1 cellular context compared by ENCODE assay signal in the genomic region with DNA sequence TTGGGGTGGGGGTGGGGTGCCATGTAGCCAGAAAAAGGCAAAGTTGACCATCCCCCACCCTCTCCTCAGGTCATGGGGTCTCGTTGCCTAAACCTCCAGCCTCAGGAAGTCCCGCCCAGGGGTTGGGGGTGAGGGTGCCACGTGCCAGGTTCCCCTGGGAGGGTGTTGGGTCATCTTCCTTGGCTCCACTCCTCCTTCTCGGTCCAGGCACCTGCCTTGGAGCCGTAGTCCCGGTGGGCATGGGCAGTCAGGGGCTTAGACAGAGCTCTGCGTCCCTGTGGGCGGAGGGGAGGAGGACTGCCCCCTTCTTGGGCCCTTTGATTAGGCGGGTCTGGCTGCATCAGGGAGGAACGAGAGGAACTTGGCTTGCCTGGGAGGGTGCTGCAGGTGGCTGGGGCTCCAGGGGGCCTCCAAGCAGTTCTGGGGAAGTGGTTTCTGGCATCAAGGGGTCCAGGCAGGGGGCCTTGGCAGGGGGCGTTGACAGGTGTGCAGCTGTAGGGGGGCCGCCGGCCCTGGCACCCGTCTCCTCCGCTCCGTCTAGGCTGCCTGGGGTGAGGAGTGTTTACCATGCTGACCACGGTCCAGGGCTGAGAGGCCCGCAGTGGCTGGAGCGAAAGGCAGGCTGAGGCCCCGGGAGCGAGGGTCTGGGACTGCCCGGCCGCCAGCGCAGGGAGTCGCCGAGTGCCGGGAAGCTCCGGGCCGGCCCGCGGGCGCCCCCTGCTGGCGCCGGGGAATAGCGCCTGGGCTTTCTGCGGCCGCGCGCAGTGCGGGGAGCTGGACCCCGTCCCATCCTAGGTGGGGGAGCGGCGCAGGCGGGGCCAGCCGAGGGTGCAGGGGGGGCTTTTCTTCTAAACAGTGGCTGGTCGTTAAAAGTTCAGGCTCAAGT.
TF ChIP-seq lines count a peak whose summit lies in the region.

No MANE protein-coding gene starts in this region.

TF ChIP-seq in K562, 482 proteins besides CTCF, POLR2A, EP300 and RAD21 (continued from another document and continues in another):
- TF ChIP-seq, protein P1, sequence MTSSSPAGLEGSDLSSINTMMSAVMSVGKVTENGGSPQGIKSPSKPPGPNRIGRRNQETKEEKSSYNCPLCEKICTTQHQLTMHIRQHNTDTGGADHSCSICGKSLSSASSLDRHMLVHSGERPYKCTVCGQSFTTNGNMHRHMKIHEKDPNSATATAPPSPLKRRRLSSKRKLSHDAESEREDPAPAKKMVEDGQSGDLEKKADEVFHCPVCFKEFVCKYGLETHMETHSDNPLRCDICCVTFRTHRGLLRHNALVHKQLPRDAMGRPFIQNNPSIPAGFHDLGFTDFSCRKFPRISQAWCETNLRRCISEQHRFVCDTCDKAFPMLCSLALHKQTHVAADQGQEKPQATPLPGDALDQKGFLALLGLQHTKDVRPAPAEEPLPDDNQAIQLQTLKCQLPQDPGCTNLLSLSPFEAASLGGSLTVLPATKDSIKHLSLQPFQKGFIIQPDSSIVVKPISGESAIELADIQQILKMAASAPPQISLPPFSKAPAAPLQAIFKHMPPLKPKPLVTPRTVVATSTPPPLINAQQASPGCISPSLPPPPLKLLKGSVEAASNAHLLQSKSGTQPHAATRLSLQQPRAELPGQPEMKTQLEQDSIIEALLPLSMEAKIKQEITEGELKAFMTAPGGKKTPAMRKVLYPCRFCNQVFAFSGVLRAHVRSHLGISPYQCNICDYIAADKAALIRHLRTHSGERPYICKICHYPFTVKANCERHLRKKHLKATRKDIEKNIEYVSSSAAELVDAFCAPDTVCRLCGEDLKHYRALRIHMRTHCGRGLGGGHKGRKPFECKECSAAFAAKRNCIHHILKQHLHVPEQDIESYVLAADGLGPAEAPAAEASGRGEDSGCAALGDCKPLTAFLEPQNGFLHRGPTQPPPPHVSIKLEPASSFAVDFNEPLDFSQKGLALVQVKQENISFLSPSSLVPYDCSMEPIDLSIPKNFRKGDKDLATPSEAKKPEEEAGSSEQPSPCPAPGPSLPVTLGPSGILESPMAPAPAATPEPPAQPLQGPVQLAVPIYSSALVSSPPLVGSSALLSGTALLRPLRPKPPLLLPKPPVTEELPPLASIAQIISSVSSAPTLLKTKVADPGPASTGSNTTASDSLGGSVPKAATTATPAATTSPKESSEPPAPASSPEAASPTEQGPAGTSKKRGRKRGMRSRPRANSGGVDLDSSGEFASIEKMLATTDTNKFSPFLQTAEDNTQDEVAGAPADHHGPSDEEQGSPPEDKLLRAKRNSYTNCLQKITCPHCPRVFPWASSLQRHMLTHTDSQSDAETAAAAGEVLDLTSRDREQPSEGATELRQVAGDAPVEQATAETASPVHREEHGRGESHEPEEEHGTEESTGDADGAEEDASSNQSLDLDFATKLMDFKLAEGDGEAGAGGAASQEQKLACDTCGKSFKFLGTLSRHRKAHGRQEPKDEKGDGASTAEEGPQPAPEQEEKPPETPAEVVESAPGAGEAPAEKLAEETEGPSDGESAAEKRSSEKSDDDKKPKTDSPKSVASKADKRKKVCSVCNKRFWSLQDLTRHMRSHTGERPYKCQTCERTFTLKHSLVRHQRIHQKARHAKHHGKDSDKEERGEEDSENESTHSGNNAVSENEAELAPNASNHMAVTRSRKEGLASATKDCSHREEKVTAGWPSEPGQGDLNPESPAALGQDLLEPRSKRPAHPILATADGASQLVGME (CRISPR knock-in tag; IDR thresholded peaks at IDR 0.05): no peak
- TF ChIP-seq PTRF (tag; IDR thresholded peaks at IDR 0.05) (no peak), BRD9 (IDR thresholded peaks at IDR 0.05; ENCODE audit: low read depth, partially characterized antibody) (no peak), SIN3A (IDR thresholded peaks at IDR 0.05; ENCODE audit: borderline replicate concordance in 2 of 2, control insufficient read depth in 1 of 2, low read depth in 2 of 2, low read length in 2 of 2) (peak; percentile 53 to 78; a peak in 2 of 4 replicates), HDAC8 (tag; IDR thresholded peaks at IDR 0.05) (no peak), ZFPM2 (CRISPR knock-in tag; IDR thresholded peaks at IDR 0.05) (no peak), NBN (IDR thresholded peaks at IDR 0.05; ENCODE audit: low read depth) (no peak), NR2C2 (CRISPR knock-in tag; IDR thresholded peaks at IDR 0.05) (0 out of 2 replicates have a peak, but pooled peaks have one; percentile 20), NR2C2 (tag; IDR thresholded peaks at IDR 0.05) (peak; percentile 38; the same call in 1 of the 2 replicates), SRSF9 (IDR thresholded peaks at IDR 0.05; ENCODE audit: borderline replicate concordance, low read depth, low read length) (no peak), ASH1L (IDR thresholded peaks at IDR 0.05; ENCODE audit: borderline replicate concordance, low read depth, partially characterized antibody) (no peak), ZFP1 (CRISPR knock-in tag; IDR thresholded peaks at IDR 0.05) (no peak), SMAD1 (IDR thresholded peaks at IDR 0.05; ENCODE audit: low read depth, low read length, partially characterized antibody) (no peak), CXXC5 (CRISPR knock-in tag; IDR thresholded peaks at IDR 0.05) (peak; percentile 49; the same call in 1 of the 2 replicates), GABPB1 (CRISPR knock-in tag; IDR thresholded peaks at IDR 0.05) (peak; percentile 60), DPF2 (IDR thresholded peaks at IDR 0.05) (no peak)
- TF ChIP-seq, protein P2, sequence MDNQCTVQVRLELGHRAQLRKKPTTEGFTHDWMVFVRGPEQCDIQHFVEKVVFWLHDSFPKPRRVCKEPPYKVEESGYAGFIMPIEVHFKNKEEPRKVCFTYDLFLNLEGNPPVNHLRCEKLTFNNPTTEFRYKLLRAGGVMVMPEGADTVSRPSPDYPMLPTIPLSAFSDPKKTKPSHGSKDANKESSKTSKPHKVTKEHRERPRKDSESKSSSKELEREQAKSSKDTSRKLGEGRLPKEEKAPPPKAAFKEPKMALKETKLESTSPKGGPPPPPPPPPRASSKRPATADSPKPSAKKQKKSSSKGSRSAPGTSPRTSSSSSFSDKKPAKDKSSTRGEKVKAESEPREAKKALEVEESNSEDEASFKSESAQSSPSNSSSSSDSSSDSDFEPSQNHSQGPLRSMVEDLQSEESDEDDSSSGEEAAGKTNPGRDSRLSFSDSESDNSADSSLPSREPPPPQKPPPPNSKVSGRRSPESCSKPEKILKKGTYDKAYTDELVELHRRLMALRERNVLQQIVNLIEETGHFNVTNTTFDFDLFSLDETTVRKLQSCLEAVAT (IDR thresholded peaks at IDR 0.05): no peak
- TF ChIP-seq, protein P3, sequence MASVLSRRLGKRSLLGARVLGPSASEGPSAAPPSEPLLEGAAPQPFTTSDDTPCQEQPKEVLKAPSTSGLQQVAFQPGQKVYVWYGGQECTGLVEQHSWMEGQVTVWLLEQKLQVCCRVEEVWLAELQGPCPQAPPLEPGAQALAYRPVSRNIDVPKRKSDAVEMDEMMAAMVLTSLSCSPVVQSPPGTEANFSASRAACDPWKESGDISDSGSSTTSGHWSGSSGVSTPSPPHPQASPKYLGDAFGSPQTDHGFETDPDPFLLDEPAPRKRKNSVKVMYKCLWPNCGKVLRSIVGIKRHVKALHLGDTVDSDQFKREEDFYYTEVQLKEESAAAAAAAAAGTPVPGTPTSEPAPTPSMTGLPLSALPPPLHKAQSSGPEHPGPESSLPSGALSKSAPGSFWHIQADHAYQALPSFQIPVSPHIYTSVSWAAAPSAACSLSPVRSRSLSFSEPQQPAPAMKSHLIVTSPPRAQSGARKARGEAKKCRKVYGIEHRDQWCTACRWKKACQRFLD (CRISPR knock-in tag; IDR thresholded peaks at IDR 0.05): no peak
- TF ChIP-seq, protein P4, sequence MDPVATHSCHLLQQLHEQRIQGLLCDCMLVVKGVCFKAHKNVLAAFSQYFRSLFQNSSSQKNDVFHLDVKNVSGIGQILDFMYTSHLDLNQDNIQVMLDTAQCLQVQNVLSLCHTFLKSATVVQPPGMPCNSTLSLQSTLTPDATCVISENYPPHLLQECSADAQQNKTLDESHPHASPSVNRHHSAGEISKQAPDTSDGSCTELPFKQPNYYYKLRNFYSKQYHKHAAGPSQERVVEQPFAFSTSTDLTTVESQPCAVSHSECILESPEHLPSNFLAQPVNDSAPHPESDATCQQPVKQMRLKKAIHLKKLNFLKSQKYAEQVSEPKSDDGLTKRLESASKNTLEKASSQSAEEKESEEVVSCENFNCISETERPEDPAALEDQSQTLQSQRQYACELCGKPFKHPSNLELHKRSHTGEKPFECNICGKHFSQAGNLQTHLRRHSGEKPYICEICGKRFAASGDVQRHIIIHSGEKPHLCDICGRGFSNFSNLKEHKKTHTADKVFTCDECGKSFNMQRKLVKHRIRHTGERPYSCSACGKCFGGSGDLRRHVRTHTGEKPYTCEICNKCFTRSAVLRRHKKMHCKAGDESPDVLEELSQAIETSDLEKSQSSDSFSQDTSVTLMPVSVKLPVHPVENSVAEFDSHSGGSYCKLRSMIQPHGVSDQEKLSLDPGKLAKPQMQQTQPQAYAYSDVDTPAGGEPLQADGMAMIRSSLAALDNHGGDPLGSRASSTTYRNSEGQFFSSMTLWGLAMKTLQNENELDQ (CRISPR knock-in tag; IDR thresholded peaks at IDR 0.05; ENCODE audit: borderline replicate concordance): no peak
- TF ChIP-seq, protein P5, sequence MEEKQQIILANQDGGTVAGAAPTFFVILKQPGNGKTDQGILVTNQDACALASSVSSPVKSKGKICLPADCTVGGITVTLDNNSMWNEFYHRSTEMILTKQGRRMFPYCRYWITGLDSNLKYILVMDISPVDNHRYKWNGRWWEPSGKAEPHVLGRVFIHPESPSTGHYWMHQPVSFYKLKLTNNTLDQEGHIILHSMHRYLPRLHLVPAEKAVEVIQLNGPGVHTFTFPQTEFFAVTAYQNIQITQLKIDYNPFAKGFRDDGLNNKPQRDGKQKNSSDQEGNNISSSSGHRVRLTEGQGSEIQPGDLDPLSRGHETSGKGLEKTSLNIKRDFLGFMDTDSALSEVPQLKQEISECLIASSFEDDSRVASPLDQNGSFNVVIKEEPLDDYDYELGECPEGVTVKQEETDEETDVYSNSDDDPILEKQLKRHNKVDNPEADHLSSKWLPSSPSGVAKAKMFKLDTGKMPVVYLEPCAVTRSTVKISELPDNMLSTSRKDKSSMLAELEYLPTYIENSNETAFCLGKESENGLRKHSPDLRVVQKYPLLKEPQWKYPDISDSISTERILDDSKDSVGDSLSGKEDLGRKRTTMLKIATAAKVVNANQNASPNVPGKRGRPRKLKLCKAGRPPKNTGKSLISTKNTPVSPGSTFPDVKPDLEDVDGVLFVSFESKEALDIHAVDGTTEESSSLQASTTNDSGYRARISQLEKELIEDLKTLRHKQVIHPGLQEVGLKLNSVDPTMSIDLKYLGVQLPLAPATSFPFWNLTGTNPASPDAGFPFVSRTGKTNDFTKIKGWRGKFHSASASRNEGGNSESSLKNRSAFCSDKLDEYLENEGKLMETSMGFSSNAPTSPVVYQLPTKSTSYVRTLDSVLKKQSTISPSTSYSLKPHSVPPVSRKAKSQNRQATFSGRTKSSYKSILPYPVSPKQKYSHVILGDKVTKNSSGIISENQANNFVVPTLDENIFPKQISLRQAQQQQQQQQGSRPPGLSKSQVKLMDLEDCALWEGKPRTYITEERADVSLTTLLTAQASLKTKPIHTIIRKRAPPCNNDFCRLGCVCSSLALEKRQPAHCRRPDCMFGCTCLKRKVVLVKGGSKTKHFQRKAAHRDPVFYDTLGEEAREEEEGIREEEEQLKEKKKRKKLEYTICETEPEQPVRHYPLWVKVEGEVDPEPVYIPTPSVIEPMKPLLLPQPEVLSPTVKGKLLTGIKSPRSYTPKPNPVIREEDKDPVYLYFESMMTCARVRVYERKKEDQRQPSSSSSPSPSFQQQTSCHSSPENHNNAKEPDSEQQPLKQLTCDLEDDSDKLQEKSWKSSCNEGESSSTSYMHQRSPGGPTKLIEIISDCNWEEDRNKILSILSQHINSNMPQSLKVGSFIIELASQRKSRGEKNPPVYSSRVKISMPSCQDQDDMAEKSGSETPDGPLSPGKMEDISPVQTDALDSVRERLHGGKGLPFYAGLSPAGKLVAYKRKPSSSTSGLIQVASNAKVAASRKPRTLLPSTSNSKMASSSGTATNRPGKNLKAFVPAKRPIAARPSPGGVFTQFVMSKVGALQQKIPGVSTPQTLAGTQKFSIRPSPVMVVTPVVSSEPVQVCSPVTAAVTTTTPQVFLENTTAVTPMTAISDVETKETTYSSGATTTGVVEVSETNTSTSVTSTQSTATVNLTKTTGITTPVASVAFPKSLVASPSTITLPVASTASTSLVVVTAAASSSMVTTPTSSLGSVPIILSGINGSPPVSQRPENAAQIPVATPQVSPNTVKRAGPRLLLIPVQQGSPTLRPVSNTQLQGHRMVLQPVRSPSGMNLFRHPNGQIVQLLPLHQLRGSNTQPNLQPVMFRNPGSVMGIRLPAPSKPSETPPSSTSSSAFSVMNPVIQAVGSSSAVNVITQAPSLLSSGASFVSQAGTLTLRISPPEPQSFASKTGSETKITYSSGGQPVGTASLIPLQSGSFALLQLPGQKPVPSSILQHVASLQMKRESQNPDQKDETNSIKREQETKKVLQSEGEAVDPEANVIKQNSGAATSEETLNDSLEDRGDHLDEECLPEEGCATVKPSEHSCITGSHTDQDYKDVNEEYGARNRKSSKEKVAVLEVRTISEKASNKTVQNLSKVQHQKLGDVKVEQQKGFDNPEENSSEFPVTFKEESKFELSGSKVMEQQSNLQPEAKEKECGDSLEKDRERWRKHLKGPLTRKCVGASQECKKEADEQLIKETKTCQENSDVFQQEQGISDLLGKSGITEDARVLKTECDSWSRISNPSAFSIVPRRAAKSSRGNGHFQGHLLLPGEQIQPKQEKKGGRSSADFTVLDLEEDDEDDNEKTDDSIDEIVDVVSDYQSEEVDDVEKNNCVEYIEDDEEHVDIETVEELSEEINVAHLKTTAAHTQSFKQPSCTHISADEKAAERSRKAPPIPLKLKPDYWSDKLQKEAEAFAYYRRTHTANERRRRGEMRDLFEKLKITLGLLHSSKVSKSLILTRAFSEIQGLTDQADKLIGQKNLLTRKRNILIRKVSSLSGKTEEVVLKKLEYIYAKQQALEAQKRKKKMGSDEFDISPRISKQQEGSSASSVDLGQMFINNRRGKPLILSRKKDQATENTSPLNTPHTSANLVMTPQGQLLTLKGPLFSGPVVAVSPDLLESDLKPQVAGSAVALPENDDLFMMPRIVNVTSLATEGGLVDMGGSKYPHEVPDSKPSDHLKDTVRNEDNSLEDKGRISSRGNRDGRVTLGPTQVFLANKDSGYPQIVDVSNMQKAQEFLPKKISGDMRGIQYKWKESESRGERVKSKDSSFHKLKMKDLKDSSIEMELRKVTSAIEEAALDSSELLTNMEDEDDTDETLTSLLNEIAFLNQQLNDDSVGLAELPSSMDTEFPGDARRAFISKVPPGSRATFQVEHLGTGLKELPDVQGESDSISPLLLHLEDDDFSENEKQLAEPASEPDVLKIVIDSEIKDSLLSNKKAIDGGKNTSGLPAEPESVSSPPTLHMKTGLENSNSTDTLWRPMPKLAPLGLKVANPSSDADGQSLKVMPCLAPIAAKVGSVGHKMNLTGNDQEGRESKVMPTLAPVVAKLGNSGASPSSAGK (IDR thresholded peaks at IDR 0.05): no peak
- TF ChIP-seq, protein P6, sequence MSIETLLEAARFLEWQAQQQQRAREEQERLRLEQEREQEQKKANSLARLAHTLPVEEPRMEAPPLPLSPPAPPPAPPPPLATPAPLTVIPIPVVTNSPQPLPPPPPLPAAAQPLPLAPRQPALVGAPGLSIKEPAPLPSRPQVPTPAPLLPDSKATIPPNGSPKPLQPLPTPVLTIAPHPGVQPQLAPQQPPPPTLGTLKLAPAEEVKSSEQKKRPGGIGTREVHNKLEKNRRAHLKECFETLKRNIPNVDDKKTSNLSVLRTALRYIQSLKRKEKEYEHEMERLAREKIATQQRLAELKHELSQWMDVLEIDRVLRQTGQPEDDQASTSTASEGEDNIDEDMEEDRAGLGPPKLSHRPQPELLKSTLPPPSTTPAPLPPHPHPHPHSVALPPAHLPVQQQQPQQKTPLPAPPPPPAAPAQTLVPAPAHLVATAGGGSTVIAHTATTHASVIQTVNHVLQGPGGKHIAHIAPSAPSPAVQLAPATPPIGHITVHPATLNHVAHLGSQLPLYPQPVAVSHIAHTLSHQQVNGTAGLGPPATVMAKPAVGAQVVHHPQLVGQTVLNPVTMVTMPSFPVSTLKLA (conservative IDR thresholded peaks at IDR 0.05): peak in 1 of 2 experiments; percentile 54; a peak in 3 of 4 replicates
